In the genomic region with DNA sequence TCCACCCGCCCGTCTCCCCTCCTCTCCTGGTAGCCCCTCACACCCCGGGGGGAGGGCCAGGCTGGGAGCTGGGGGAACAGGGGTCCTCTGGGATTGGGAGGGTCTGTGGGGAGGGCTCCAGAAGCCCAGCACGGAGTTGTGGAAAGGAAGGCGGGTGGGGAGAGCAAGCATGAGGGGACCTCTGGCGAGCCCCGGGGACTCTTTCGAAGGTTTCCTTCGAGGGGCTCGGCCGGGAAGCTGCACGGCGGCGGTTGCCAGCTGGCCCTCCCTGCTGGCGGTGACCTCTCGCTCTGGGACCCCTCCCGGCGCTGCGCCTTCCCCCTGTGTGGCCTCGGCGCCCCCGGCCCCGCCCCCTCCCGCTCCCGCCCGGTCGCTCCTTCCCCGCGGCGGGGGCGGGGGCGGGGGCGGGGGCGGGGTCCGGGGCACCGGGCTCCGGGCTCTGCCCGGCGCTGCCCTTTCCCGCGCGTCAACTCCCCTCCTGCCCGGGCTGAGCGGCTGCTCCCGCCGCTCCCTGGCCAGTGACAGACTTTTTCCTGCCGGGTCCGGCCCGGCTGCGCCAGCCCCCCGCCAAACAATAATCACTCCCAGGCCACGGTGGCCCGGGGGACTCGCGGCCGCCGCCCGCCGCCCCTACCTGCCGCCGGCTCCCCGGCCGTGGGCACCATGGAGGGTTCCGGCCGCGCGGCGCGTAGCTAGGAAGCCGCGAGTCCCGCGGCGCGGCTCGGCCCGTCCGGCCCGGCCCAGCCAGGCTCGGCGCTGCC, we compare ENCODE assay signal across 6 cellular contexts. TPM values are rescaled to one million over a fixed set of nuclear protein-coding genes. Genes with fewer than 3 reads are reported as not detected.
DNase-seq lines count a peak whose midpoint lies in the region; ATAC-seq, FAIRE-seq and TF ChIP-seq lines count a peak whose summit lies in the region.

No MANE protein-coding gene starts in this region.

- TF ChIP-seq RAD21 in HCT116 (IDR thresholded peaks at IDR 0.05; ENCODE audit: low read depth) = no peak

- H3K9me2 ChIP-seq in HCT116 (ENCODE audit: insufficient read depth) = no peaks in the 10 kb centered on the region

- H3K36me3 ChIP-seq in HCT116 (ENCODE audit: control insufficient read depth in 1 of 2, insufficient read depth in 2 of 2, low read length in 2 of 2) (no peaks in the 10 kb centered on the region; a peak in 1 of 4 replicates), pancreas (no peaks in the 10 kb centered on the region)

- ATAC-seq in HCT116 = no peak
- peak in 3 of 4 donors; percentile 5 to 27 (median 23) for ATAC-seq in pancreas
- ATAC-seq in GM19023 (IDR thresholded peaks at IDR 0.05; ENCODE audit: unreplicated experiment) = no peak

- RAD21 ChIA-PET in HCT116 (lab: Charles Lee; ENCODE audit: low non-redundant PET in 1 of 2, low total read pairs in 2 of 2, uncharacterized antibody in 2 of 2, unreplicated experiment in 2 of 2) = interaction anchor here (0.6 to 3.3 kb wide), 2 partner anchors 10 to 111 kb away, joined by 3 to 15 read pairs; no protein-coding TSS in a partner anchor

- in situ Hi-C loops in G401 (cut with HindIII; ENCODE audit: low sequenced_read_pairs) = no loop called here

- H3K27ac ChIP-seq in HCT116 (ENCODE audit: low read depth, low read length) (peak overlapping the region; percentile 100), coronary artery (peak overlapping the region; percentile 85 to 93), pancreas (peak overlapping the region in 3 of 4 donors; percentile 84 to 95 (median 89))

- POLR2A ChIA-PET in HCT116 (lab: Charles Lee) = interaction anchor here (2.0 to 15.1 kb wide), 3 partner anchors 9 to 18 kb away, joined by 7 to 210 read pairs (median 15); a partner anchor contains a TSS

- H2AFZ ChIP-seq in HCT116 (ENCODE audit: low read depth, low read length, poor library complexity, severe bottlenecking) = no peak overlapping the region

- no peak for TF ChIP-seq CTCF in HCT116 (IDR thresholded peaks at IDR 0.05 in 2 of 3, conservative IDR thresholded peaks at IDR 0.05 in 1 of 3; ENCODE audit: borderline replicate concordance in 1 of 3, insufficient read depth in 1 of 3, low read depth in 2 of 3, low read length in 2 of 3)
- TF ChIP-seq CTCF in coronary artery (IDR thresholded peaks at IDR 0.05) = no peak
- no peak for TF ChIP-seq CTCF in pancreas (IDR thresholded peaks at IDR 0.05)

- WGBS in pancreas, 2 donors = 1 to 7% methylated on average over 14 to 81 of the region's 81 CpGs

- CTCF ChIA-PET in HCT116 (lab: Charles Lee) = interaction anchor here (5.0 to 15.5 kb wide), 2 partner anchors 9 to 16 kb away, joined by 44 to 456 read pairs; a partner anchor contains a TSS

- no peak for TF ChIP-seq POLR2A in HCT116 (IDR thresholded peaks at IDR 0.05; ENCODE audit: borderline replicate concordance, extremely low read depth, insufficient read depth, insufficient read length)

- peak overlapping the region; percentile 88 for H3K4me2 ChIP-seq in HCT116 (ENCODE audit: low read length)

- peaks cover 43 to 81% of the 10 kb centered on the region in 2 experiments for H3K4me1 ChIP-seq in HCT116 (ENCODE audit: control insufficient read depth in 1 of 2, insufficient read depth in 2 of 2, low read length in 2 of 2)
- peaks cover 0 to 14% (median 0%) of the 10 kb centered on the region in 3 donors for H3K4me1 ChIP-seq in pancreas

- DNase-seq in HCT116 (ENCODE audit: low read depth, low spot score) = no peak
- DNase-seq in coronary artery (ENCODE audit: low spot score) = no peak
- peak in 1 of 6 donors; percentile 65 for DNase-seq in pancreas
- DNase-seq in NCI-H2171 treated with DMSO at 0.1 percent for 48 hours (lab: John Stamatoyannopoulos, UW) = no peak
- DNase-seq in G401 (ENCODE audit: low spot score) = no peak

- FAIRE-seq in pancreas (lab: Jason Lieb, UNC) = no peak

- BruUV-seq in HCT116 (replicated peaks; lab: Mats Ljungman, UMichigan) = no TSS peak

- no peaks in the 10 kb centered on the region for H3K27me3 ChIP-seq in HCT116 (ENCODE audit: insufficient read depth, low read length)
- H3K27me3 ChIP-seq in pancreas = no peaks in the 10 kb centered on the region

- H3K4me3 ChIP-seq in HCT116 (replicated peaks in 1 of 2; ENCODE audit: low read depth in 1 of 2, low read length in 2 of 2) (peak overlapping the region; percentile 64 to 83), coronary artery (peak overlapping the region; percentile 88), pancreas (peak overlapping the region; percentile 62 to 82 (median 81))

- H4K20me1 ChIP-seq in HCT116 (ENCODE audit: insufficient read depth) = no peaks in the 10 kb centered on the region

- H3K9me3 ChIP-seq in HCT116 (ENCODE audit: control insufficient read depth in 1 of 2, insufficient read depth in 1 of 2, low read depth in 1 of 2, low read length in 2 of 2) (no peaks in the 10 kb centered on the region), pancreas (no peaks in the 10 kb centered on the region)

- H3K79me2 ChIP-seq in HCT116 (ENCODE audit: insufficient read depth, low read length) = peaks cover 54% of the 10 kb centered on the region

- intact Hi-C loops in HCT116 (cut with micrococcal nuclease) = no loop called here
- intact Hi-C loops in pancreas (cut with DNase I) = no loop called here

- H3K9ac ChIP-seq in HCT116 (ENCODE audit: low read length) = peak overlapping the region; percentile 100

TF ChIP-seq in HCT116, 20 proteins besides CTCF, POLR2A, EP300 and RAD21:
- TF ChIP-seq POLR2AphosphoS5 (IDR thresholded peaks at IDR 0.05; ENCODE audit: low read depth, low read length) = peak; percentile 51
- TF ChIP-seq, protein P1, sequence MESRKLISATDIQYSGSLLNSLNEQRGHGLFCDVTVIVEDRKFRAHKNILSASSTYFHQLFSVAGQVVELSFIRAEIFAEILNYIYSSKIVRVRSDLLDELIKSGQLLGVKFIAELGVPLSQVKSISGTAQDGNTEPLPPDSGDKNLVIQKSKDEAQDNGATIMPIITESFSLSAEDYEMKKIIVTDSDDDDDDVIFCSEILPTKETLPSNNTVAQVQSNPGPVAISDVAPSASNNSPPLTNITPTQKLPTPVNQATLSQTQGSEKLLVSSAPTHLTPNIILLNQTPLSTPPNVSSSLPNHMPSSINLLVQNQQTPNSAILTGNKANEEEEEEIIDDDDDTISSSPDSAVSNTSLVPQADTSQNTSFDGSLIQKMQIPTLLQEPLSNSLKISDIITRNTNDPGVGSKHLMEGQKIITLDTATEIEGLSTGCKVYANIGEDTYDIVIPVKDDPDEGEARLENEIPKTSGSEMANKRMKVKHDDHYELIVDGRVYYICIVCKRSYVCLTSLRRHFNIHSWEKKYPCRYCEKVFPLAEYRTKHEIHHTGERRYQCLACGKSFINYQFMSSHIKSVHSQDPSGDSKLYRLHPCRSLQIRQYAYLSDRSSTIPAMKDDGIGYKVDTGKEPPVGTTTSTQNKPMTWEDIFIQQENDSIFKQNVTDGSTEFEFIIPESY (IDR thresholded peaks at IDR 0.05; ENCODE audit: extremely low read depth, insufficient replicate concordance, low read length) = no peak

RNA-seq across cellular contexts. Expression of a gene that starts 1.0 kb away (rescaled TPM):
- total RNA-seq in HCT116 (2021; ENCODE audit: unreplicated experiment) (12.2 TPM), pancreas (1 to 10 TPM; 1.3 to 5.0 (median 2.3) TPM)
- polyA plus RNA-seq in HCT116 (2012) = 18.3 and 20.2 TPM in 2 replicates
- 10 to 100 TPM in 1 of 2 donors, 1 to 10 TPM in 1; 9.4 to 11.2 TPM for polyA plus RNA-seq in pancreas
- 1.9 and 4.2 TPM in 2 replicates for total RNA-seq in G401 (2014; rRNA removed; shearing (Covaris generic))

RNA-seq across cellular contexts. Expression of a gene that starts 19.1 kb away (rescaled TPM):
- total RNA-seq in HCT116 (2021; ENCODE audit: unreplicated experiment) (44.2 TPM), pancreas (10 to 100 TPM; 35.0 to 50.8 (median 43.4) TPM)
- polyA plus RNA-seq in HCT116 (2012) = 101 and 113 TPM in 2 replicates
- polyA plus RNA-seq in pancreas = 10 to 100 TPM; 80.6 to 99.3 TPM
- 15.2 and 19.4 TPM in 2 replicates for total RNA-seq in G401 (2014; rRNA removed; shearing (Covaris generic))

RNA-seq across cellular contexts. Expression of a gene that starts 19.4 kb away (rescaled TPM):
- total RNA-seq in HCT116 (2021; ENCODE audit: unreplicated experiment) (49.8 TPM), pancreas (10 to 100 TPM in 5 of 6 donors, 1 to 10 TPM in 1; 9.4 to 18.0 (median 12.8) TPM)
- 26.5 and 29.8 TPM in 2 replicates for polyA plus RNA-seq in HCT116 (2012)
- 10 to 100 TPM; 39.8 to 45.2 TPM for polyA plus RNA-seq in pancreas
- total RNA-seq in G401 (2014; rRNA removed; shearing (Covaris generic)) = 20.3 and 38.1 TPM in 2 replicates

RNA-seq across cellular contexts. Expression of a gene that starts 29.2 kb away (rescaled TPM):
- total RNA-seq in HCT116 (2021; ENCODE audit: unreplicated experiment) (238 TPM), pancreas (10 to 100 TPM; 49.0 to 72.8 (median 62.9) TPM)
- polyA plus RNA-seq in HCT116 (2012) = 226 and 254 TPM in 2 replicates
- 10 to 100 TPM; 57.7 to 68.5 TPM for polyA plus RNA-seq in pancreas
- 319 TPM in 2 replicates for total RNA-seq in G401 (2014; rRNA removed; shearing (Covaris generic))

RNA-seq across cellular contexts. Expression of a gene that starts 31.5 kb away (rescaled TPM):
- total RNA-seq in HCT116 (2021; ENCODE audit: unreplicated experiment) (0.39 TPM), pancreas (1 to 10 TPM in 4 of 6 donors, under 1 TPM in 2; 0.05 to 2.9 (median 1.1) TPM)
- polyA plus RNA-seq in HCT116 (2012) = 0.07 and 0.22 TPM in 2 replicates
- 1 to 10 TPM; 1.5 to 2.5 TPM for polyA plus RNA-seq in pancreas
- 0.10 and 0.31 TPM in 2 replicates for total RNA-seq in G401 (2014; rRNA removed; shearing (Covaris generic))

Comparison
In these comparisons a context has a peak if more than half of its experiments do, and no peak if none do; other contexts are left out.
1. ATAC-seq: peak in pancreas (3 of 4); none in HCT116 (single experiment) and GM19023 (single experiment).
2. Peak in every context shown above with its lines, with median percentiles within 50 percentile points of each other: H3K27ac ChIP-seq and H3K4me3 ChIP-seq.